Comparison of ENCODE assay signal across 25 cellular contexts in genomic region chr16:89140401-89140800, GRCh38. TPM values are rescaled to one million over a fixed set of nuclear protein-coding genes. Genes with fewer than 3 reads are reported as not detected.
"Had no signal": no experiment of that assay in that cellular context is flagged by ENCODE, and none has a peak within 500 bp of the region (broad histone marks: within the 10 kb centered on the region; RNA-seq: fewer than 3 reads in every experiment).

No MANE protein-coding gene starts in this region.

- H3K4me3 ChIP-seq: breast epithelium, K562, SJSA1 had no signal

- H3K27me3 ChIP-seq: breast epithelium, SJSA1 had no signal

- H3K4me1 Mint-ChIP-seq: activated B cell treated with CpG ODN at 0.5 μM for 24 hours; activated CD4-positive, alpha-beta T cell treated with anti-CD3 and anti-CD28 coated beads, Interleukin-2, amount 10 ng/mL, durations not matched to agents 24 days and 14 days; activated CD8-positive, alpha-beta memory T cell treated with anti-CD3 and anti-CD28 coated beads, Interleukin-2, amount 10 ng/mL, durations not matched to agents 7 days and 5 days; activated naive CD4-positive, alpha-beta T cell treated with anti-CD3 and anti-CD28 coated beads, Interleukin-2, amount 10 ng/mL, durations not matched to agents 7 days and 5 days; activated naive CD8-positive, alpha-beta T cell treated with anti-CD3 and anti-CD28 coated beads for 36 hours had no signal

- H3K27me3 Mint-ChIP-seq: activated B cell treated with CpG ODN at 0.5 μM for 24 hours; activated CD4-positive, alpha-beta T cell treated with anti-CD3 and anti-CD28 coated beads, Interleukin-2, amount 10 ng/mL, durations not matched to agents 24 days and 14 days; activated CD8-positive, alpha-beta memory T cell treated with anti-CD3 and anti-CD28 coated beads, Interleukin-2, amount 10 ng/mL, durations not matched to agents 7 days and 5 days; activated naive CD4-positive, alpha-beta T cell treated with anti-CD3 and anti-CD28 coated beads, Interleukin-2, amount 10 ng/mL, durations not matched to agents 7 days and 5 days; activated naive CD8-positive, alpha-beta T cell treated with anti-CD3 and anti-CD28 coated beads for 36 hours had no signal

- H3K4me3 Mint-ChIP-seq: activated B cell treated with CpG ODN at 0.5 μM for 24 hours; activated CD4-positive, alpha-beta T cell treated with anti-CD3 and anti-CD28 coated beads, Interleukin-2, amount 10 ng/mL, durations not matched to agents 24 days and 14 days; activated CD8-positive, alpha-beta memory T cell treated with anti-CD3 and anti-CD28 coated beads, Interleukin-2, amount 10 ng/mL, durations not matched to agents 7 days and 5 days; activated naive CD4-positive, alpha-beta T cell treated with anti-CD3 and anti-CD28 coated beads, Interleukin-2, amount 10 ng/mL, durations not matched to agents 7 days and 5 days; activated naive CD8-positive, alpha-beta T cell treated with anti-CD3 and anti-CD28 coated beads for 36 hours; activated T-cell treated with anti-CD3 and anti-CD28 coated beads, Interleukin-2, amount 50 U/mL, for 4 hours had no signal

- FAIRE-seq: K562, RCC 7860, TTC549 had no signal

- H3K27ac Mint-ChIP-seq: activated B cell treated with CpG ODN at 0.5 μM for 24 hours; activated CD4-positive, alpha-beta T cell treated with anti-CD3 and anti-CD28 coated beads, Interleukin-2, amount 10 ng/mL, durations not matched to agents 24 days and 14 days; activated CD8-positive, alpha-beta memory T cell treated with anti-CD3 and anti-CD28 coated beads, Interleukin-2, amount 10 ng/mL, durations not matched to agents 7 days and 5 days; activated naive CD4-positive, alpha-beta T cell treated with anti-CD3 and anti-CD28 coated beads, Interleukin-2, amount 10 ng/mL, durations not matched to agents 7 days and 5 days; activated naive CD8-positive, alpha-beta T cell treated with anti-CD3 and anti-CD28 coated beads for 36 hours had no signal

- H3K27ac ChIP-seq: breast epithelium, SJSA1 had no signal

- DNase-seq: activated B cell treated with CpG ODN at 0.5 μM for 24 hours; activated CD4-positive, alpha-beta T cell treated with anti-CD3 and anti-CD28 coated beads for 1 hour; activated CD4-positive, alpha-beta T cell treated with anti-CD3 and anti-CD28 coated beads, Interleukin-2, amount 10 ng/mL, durations not matched to agents 24 days and 14 days; activated CD4-positive, alpha-beta T cell treated with anti-CD3 and anti-CD28 coated beads, Interleukin-2, amount 50 U/mL, for 48 hours; activated CD8-positive, alpha-beta memory T cell treated with anti-CD3 and anti-CD28 coated beads, Interleukin-2, amount 10 ng/mL, durations not matched to agents 7 days and 5 days; activated effector memory CD4-positive, alpha-beta T cell treated with anti-CD3 and anti-CD28 coated beads, Interleukin-2, amount 50 U/mL, for 16 hours; activated naive CD4-positive, alpha-beta T cell treated with anti-CD3 and anti-CD28 coated beads, Interleukin-2, amount 10 ng/mL, durations not matched to agents 7 days and 5 days; activated naive CD8-positive, alpha-beta T cell treated with anti-CD3 and anti-CD28 coated beads for 36 hours; activated T-cell treated with anti-CD3 and anti-CD28 coated beads, Interleukin-2, amount 50 U/mL, for 4 hours; caudate nucleus; Karpas-422; NCI-H1105 treated with DMSO at 0.1 percent for 48 hours; NCI-H1436 treated with DMSO at 0.1 percent for 48 hours; NCI-H187 treated with DMSO at 0.1 percent for 48 hours; NCI-H2081 treated with DMSO at 0.1 percent for 48 hours; NCI-H446; NCI-H524; PC-3; T-helper 2 cell; T1000 had no signal

- H3K9me3 ChIP-seq: breast epithelium, SJSA1 had no signal

- H3K9me3 Mint-ChIP-seq: activated B cell treated with CpG ODN at 0.5 μM for 24 hours; activated CD4-positive, alpha-beta T cell treated with anti-CD3 and anti-CD28 coated beads, Interleukin-2, amount 10 ng/mL, durations not matched to agents 24 days and 14 days; activated naive CD4-positive, alpha-beta T cell treated with anti-CD3 and anti-CD28 coated beads, Interleukin-2, amount 10 ng/mL, durations not matched to agents 7 days and 5 days; activated naive CD8-positive, alpha-beta T cell treated with anti-CD3 and anti-CD28 coated beads for 36 hours; activated T-cell treated with anti-CD3 and anti-CD28 coated beads, Interleukin-2, amount 50 U/mL, for 4 hours had no signal

- H3K4me1 ChIP-seq: breast epithelium, SJSA1 had no signal

- ATAC-seq: activated CD8-positive, alpha-beta memory T cell treated with anti-CD3 and anti-CD28 coated beads, Interleukin-2, amount 10 ng/mL, durations not matched to agents 7 days and 5 days; activated T-cell treated with anti-CD3 and anti-CD28 coated beads, Interleukin-2, amount 50 U/mL, for 4 hours; K562; PC-3 had no signal

RNA-seq across cellular contexts. Expression of gene CDH15, which starts 31.1 kb away (rescaled TPM):
- total RNA-seq: activated B cell treated with CpG ODN at 0.5 μM for 24 hours; activated CD4-positive, alpha-beta T cell treated with anti-CD3 and anti-CD28 coated beads, Interleukin-2, amount 10 ng/mL, durations not matched to agents 24 days and 14 days; activated CD8-positive, alpha-beta memory T cell treated with anti-CD3 and anti-CD28 coated beads, Interleukin-2, amount 10 ng/mL, durations not matched to agents 7 days and 5 days; activated naive CD8-positive, alpha-beta T cell treated with anti-CD3 and anti-CD28 coated beads for 36 hours; activated T-cell treated with anti-CD3 and anti-CD28 coated beads, Interleukin-2, amount 50 U/mL, for 4 hours; breast epithelium had no signal
- polyA plus RNA-seq: K562 had no signal

RNA-seq across cellular contexts. Expression of gene SLC22A31, which starts 59.9 kb away (rescaled TPM):
- total RNA-seq: activated B cell treated with CpG ODN at 0.5 μM for 24 hours; activated CD8-positive, alpha-beta memory T cell treated with anti-CD3 and anti-CD28 coated beads, Interleukin-2, amount 10 ng/mL, durations not matched to agents 7 days and 5 days; activated naive CD8-positive, alpha-beta T cell treated with anti-CD3 and anti-CD28 coated beads for 36 hours; breast epithelium; SJSA1 had no signal
